Comparison of ENCODE assay signal across 1 cellular context in genomic region chr3:149969110-149969944, GRCh38.
TF ChIP-seq lines count a peak whose summit lies in the region.

No MANE protein-coding gene starts in this region.

TF ChIP-seq in SK-N-SH, 30 proteins besides CTCF, POLR2A, EP300 and RAD21 (continued from another document):
- TF ChIP-seq, protein P1, sequence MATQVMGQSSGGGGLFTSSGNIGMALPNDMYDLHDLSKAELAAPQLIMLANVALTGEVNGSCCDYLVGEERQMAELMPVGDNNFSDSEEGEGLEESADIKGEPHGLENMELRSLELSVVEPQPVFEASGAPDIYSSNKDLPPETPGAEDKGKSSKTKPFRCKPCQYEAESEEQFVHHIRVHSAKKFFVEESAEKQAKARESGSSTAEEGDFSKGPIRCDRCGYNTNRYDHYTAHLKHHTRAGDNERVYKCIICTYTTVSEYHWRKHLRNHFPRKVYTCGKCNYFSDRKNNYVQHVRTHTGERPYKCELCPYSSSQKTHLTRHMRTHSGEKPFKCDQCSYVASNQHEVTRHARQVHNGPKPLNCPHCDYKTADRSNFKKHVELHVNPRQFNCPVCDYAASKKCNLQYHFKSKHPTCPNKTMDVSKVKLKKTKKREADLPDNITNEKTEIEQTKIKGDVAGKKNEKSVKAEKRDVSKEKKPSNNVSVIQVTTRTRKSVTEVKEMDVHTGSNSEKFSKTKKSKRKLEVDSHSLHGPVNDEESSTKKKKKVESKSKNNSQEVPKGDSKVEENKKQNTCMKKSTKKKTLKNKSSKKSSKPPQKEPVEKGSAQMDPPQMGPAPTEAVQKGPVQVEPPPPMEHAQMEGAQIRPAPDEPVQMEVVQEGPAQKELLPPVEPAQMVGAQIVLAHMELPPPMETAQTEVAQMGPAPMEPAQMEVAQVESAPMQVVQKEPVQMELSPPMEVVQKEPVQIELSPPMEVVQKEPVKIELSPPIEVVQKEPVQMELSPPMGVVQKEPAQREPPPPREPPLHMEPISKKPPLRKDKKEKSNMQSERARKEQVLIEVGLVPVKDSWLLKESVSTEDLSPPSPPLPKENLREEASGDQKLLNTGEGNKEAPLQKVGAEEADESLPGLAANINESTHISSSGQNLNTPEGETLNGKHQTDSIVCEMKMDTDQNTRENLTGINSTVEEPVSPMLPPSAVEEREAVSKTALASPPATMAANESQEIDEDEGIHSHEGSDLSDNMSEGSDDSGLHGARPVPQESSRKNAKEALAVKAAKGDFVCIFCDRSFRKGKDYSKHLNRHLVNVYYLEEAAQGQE (IDR thresholded peaks at IDR 0.05; ENCODE audit: low read depth, low read length): no peak
- TF ChIP-seq GABPA (IDR thresholded peaks at IDR 0.05; ENCODE audit: low read depth) (no peak), USF2 (IDR thresholded peaks at IDR 0.05; ENCODE audit: borderline replicate concordance, low read depth, low read length) (no peak), NFIC (IDR thresholded peaks at IDR 0.05; ENCODE audit: borderline replicate concordance) (peak; percentile 7; the same call in 1 of the 2 replicates), ZBTB33 (IDR thresholded peaks at IDR 0.05; ENCODE audit: borderline replicate concordance, low read depth) (no peak), JUND (IDR thresholded peaks at IDR 0.05) (no peak), FOXM1 (IDR thresholded peaks at IDR 0.05; ENCODE audit: low read depth) (no peak), POLR2AphosphoS5 (IDR thresholded peaks at IDR 0.05; ENCODE audit: low read depth, low read length) (peak; percentile 61; the same call in 1 of the 2 replicates), EZH2phosphoT487 (IDR thresholded peaks at IDR 0.05; ENCODE audit: borderline replicate concordance, low read depth) (no peak), FOXJ3 (CRISPR knock-in tag; IDR thresholded peaks at IDR 0.05) (no peak), TEAD4 (IDR thresholded peaks at IDR 0.05; ENCODE audit: borderline replicate concordance, insufficient read depth) (no peak), MEF2A (IDR thresholded peaks at IDR 0.05; ENCODE audit: borderline replicate concordance, low read depth) (no peak), FOSL2 (IDR thresholded peaks at IDR 0.05; ENCODE audit: borderline replicate concordance, low read depth) (no peak)
